In the genomic region with DNA sequence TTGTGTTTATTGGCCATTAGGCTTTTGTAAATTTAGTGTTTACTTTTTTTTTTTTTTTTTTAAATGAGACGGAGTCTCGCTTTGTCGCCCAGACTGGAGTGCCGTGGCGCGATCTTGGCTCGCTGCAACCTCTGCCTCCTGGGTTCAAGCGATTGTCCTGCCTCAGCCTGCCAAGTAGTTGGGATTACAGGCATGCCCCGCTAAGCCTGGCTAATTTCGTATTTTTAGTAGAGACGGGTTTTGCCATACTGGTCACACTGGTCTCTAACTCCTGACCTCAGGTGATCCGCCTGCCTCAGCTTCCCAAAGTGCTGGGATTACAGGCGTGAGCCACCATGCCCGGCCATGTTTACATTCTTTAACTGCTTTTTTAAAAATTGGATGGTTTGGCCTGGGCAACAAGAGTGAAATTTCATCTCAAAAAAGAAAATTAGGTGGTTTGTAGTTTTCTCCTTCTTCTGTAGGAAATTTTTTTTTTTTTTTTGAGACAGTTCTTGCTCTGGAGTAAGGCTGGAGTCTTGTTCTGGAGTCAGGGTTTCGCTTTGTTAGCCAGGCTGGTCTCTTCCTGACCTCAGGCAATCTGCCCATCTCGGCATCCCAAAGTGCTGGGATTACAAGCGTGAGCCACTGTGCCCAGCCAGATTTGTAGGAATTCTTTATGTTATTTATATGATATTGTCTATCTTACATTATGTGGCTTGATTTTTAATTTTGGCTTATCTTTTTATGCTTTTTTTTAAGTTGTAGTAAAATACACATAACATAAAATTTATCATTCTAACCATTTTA, we compare ENCODE assay signal across 1 cellular context.
TF ChIP-seq lines count a peak whose summit lies in the region.

No MANE protein-coding gene starts in this region.

TF ChIP-seq in HepG2, 621 proteins besides CTCF, POLR2A, EP300 and RAD21 (continued from another document):
- TF ChIP-seq, protein P1, sequence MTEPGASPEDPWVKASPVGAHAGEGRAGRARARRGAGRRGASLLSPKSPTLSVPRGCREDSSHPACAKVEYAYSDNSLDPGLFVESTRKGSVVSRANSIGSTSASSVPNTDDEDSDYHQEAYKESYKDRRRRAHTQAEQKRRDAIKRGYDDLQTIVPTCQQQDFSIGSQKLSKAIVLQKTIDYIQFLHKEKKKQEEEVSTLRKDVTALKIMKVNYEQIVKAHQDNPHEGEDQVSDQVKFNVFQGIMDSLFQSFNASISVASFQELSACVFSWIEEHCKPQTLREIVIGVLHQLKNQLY (CRISPR knock-in tag; IDR thresholded peaks at IDR 0.05), result no peak
- TF ChIP-seq FOXO1 (CRISPR knock-in tag; IDR thresholded peaks at IDR 0.05), result no peak
- no peak for TF ChIP-seq ZNF318 (CRISPR knock-in tag; IDR thresholded peaks at IDR 0.05)
- TF ChIP-seq ZNF75D (CRISPR knock-in tag; IDR thresholded peaks at IDR 0.05; ENCODE audit: borderline replicate concordance), result no peak
- no peak for TF ChIP-seq ZNF713 (CRISPR knock-in tag; IDR thresholded peaks at IDR 0.05)
- no peak for TF ChIP-seq ZIK1 (CRISPR knock-in tag; IDR thresholded peaks at IDR 0.05; ENCODE audit: borderline replicate concordance, low read depth)
TF ChIP-seq in HepG2: peak in this region for 0.
